16 cellular contexts compared by ENCODE assay signal in the genomic region with DNA sequence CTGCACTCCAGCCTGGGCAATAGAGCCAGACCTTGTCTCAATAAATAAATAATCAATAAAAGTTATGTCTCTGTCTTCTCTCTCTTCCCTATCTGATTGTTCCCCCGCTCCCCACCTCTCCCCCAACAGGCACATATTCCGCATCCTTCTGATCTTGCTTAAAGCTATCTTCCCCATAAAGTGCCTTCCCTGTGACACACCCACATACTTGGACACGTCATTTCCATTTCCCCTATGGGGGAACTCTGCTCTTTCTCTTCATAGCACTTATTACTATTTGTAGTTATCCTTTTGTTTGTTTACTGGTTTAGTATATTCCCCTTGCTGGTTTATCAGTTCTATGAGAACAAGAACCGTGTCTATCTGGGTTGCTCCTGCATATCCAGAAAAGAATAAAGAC. TPM values are rescaled to one million over a fixed set of nuclear protein-coding genes. Genes with fewer than 3 reads are reported as not detected.
DNase-seq lines count a peak whose midpoint lies in the region; ATAC-seq and TF ChIP-seq lines count a peak whose summit lies in the region.
"Had no signal": no experiment of that assay in that cellular context is flagged by ENCODE, and none has a peak within 500 bp of the region (broad histone marks: within the 10 kb centered on the region; RNA-seq: fewer than 3 reads in every experiment).

No MANE protein-coding gene starts in this region.

- H3K27ac Mint-ChIP-seq in Caco-2 (ENCODE audit: unreplicated experiment) = peak overlapping the region; percentile 48
- H3K27ac Mint-ChIP-seq in HFFc6 = no peak overlapping the region
- H3K27ac Mint-ChIP-seq in GM23338 = no peak overlapping the region
- H3K27ac Mint-ChIP-seq: B cell; CD4-positive, alpha-beta memory T cell; IgD-negative memory B cell had no signal

- H3K79me2 ChIP-seq in MM.1S (ENCODE audit: low read length) = peaks cover 94% of the 10 kb centered on the region
- peaks cover 85% of the 10 kb centered on the region for H3K79me2 ChIP-seq in hepatocyte
- H3K79me2 ChIP-seq in GM23338 (replicated peaks; ENCODE audit: insufficient read depth) = peaks cover 28% of the 10 kb centered on the region; the same call in 1 of the 2 replicates

- no peaks in the 10 kb centered on the region for H3K9me2 ChIP-seq in MM.1S (replicated peaks; ENCODE audit: insufficient read depth, low read length)
- no peaks in the 10 kb centered on the region for H3K9me2 ChIP-seq in hepatocyte (replicated peaks; ENCODE audit: insufficient read depth)
- H3K9me2 ChIP-seq in GM23338 (ENCODE audit: insufficient read depth) = no peaks in the 10 kb centered on the region

- ATAC-seq in left colon (peak; percentile 42), GM23338 (no peak)
- ATAC-seq: HCT116 had no signal

- H2AFZ ChIP-seq in MM.1S (ENCODE audit: low read length) (no peak overlapping the region), hepatocyte (no peak overlapping the region), GM23338 (no peak overlapping the region)

- no peak overlapping the region for H3K4me3 ChIP-seq in Caco-2 (ENCODE audit: low read depth, low read length)
- H3K4me3 ChIP-seq in MM.1S (ENCODE audit: low read length) = no peak overlapping the region
- H3K4me3 ChIP-seq in hepatocyte = no peak overlapping the region
- H3K4me3 ChIP-seq in GM23338 = no peak overlapping the region

- DNase-seq in Caco-2 = no peak
- peak; percentile 42 for DNase-seq in EL
- no peak for DNase-seq in MM.1S
- no peak for DNase-seq in left colon
- no peak for DNase-seq in hepatocyte (ENCODE audit: low spot score)
- DNase-seq in HFFc6 = no peak
- DNase-seq in DMS153 (lab: John Stamatoyannopoulos, UW) = no peak
- no peak for DNase-seq in GM23338 (ENCODE audit: low spot score)
- DNase-seq: C1 segment of cervical spinal cord; CD4-positive, alpha-beta memory T cell; DMS53; GDM1 had no signal

- H3K9me3 Mint-ChIP-seq in Caco-2 (ENCODE audit: unreplicated experiment) (peaks cover 8% of the 10 kb centered on the region), HFFc6 (no peaks in the 10 kb centered on the region), GM23338 (no peaks in the 10 kb centered on the region)
- H3K9me3 Mint-ChIP-seq: CD4-positive, alpha-beta memory T cell; IgD-negative memory B cell had no signal

- peaks cover 67% of the 10 kb centered on the region for H3K4me1 ChIP-seq in Caco-2
- H3K4me1 ChIP-seq in MM.1S (ENCODE audit: low read length) = peaks cover 41% of the 10 kb centered on the region
- H3K4me1 ChIP-seq in hepatocyte (ENCODE audit: insufficient read depth) = no peaks in the 10 kb centered on the region
- H3K4me1 ChIP-seq in GM23338 (ENCODE audit: insufficient read depth) = no peaks in the 10 kb centered on the region; the same call in 1 of the 2 replicates

- H3K4me2 ChIP-seq in MM.1S (ENCODE audit: low read depth, low read length) (peak overlapping the region; percentile 62), hepatocyte (no peak overlapping the region), GM23338 (no peak overlapping the region)
- H3K4me2 ChIP-seq: KMS-11 had no signal

- H3K9me3 ChIP-seq in Caco-2 (no peaks in the 10 kb centered on the region), MM.1S (replicated peaks; ENCODE audit: insufficient read depth, low read length) (no peaks in the 10 kb centered on the region), hepatocyte (ENCODE audit: low read depth) (no peaks in the 10 kb centered on the region)

- no TSS peak for BruUV-seq in Caco-2 (replicated peaks; lab: Mats Ljungman, UMichigan)

- peaks cover 26% of the 10 kb centered on the region for H3F3A ChIP-seq in MM.1S (ENCODE audit: insufficient read depth, low read length)
- H3F3A ChIP-seq in GM23338 (replicated peaks; ENCODE audit: low read depth) = no peaks in the 10 kb centered on the region

- CTCF ChIA-PET in Caco-2 (lab: Charles Lee) = interaction anchor here (2.1 kb wide), 1 partner anchor 15 kb away, joined by 6 read pairs; the partner anchor contains the start of gene MYO1D

- intact Hi-C loops in Caco-2 (cut with micrococcal nuclease; ENCODE audit: unreplicated experiment) = loop anchor here (10.0 kb wide), 1 partner anchor 347 kb away; no protein-coding TSS in a partner anchor
- intact Hi-C loops in left colon (cut with DNase I, micrococcal nuclease) = no loop called here

- H3K27me3 ChIP-seq in Caco-2 (replicated peaks; ENCODE audit: control insufficient read depth, insufficient read depth, low read length) (no peaks in the 10 kb centered on the region), MM.1S (replicated peaks; ENCODE audit: insufficient read depth, low read length) (no peaks in the 10 kb centered on the region), hepatocyte (no peaks in the 10 kb centered on the region), GM23338 (ENCODE audit: insufficient read depth) (no peaks in the 10 kb centered on the region)

- peak overlapping the region; percentile 74; the same call in 1 of the 2 replicates for H3K27ac ChIP-seq in MM.1S (ENCODE audit: low read length)
- H3K27ac ChIP-seq in hepatocyte = no peak overlapping the region
- no peak overlapping the region for H3K27ac ChIP-seq in GM23338 (ENCODE audit: low read depth)
- H3K27ac ChIP-seq: KMS-11 had no signal

- H3K27me3 Mint-ChIP-seq in Caco-2 (ENCODE audit: insufficient read depth, unreplicated experiment) (no peaks in the 10 kb centered on the region), HFFc6 (ENCODE audit: insufficient read depth) (no peaks in the 10 kb centered on the region; the same call in 1 of the 2 replicates), GM23338 (ENCODE audit: insufficient read depth, low read depth, poor library complexity) (no peaks in the 10 kb centered on the region)
- H3K27me3 Mint-ChIP-seq: CD4-positive, alpha-beta memory T cell had no signal

- H3K9ac ChIP-seq in MM.1S (ENCODE audit: low read length) = no peak overlapping the region
- H3K9ac ChIP-seq: KMS-11 had no signal

- H4K20me1 ChIP-seq in MM.1S (ENCODE audit: insufficient read depth, low read length) (no peaks in the 10 kb centered on the region), hepatocyte (ENCODE audit: insufficient read depth, poor library complexity, severe bottlenecking) (no peaks in the 10 kb centered on the region), GM23338 (replicated peaks; ENCODE audit: insufficient read depth) (no peaks in the 10 kb centered on the region; the same call in 1 of the 2 replicates)

- no peak for TF ChIP-seq CTCF in Caco-2 (IDR thresholded peaks at IDR 0.05; ENCODE audit: insufficient read depth in 1 of 2, low read depth in 1 of 2, low read length in 1 of 2, severe bottlenecking in 1 of 2, unreplicated experiment in 1 of 2)
- no peak for TF ChIP-seq CTCF in MM.1S (IDR thresholded peaks at IDR 0.05; ENCODE audit: low read length)
- TF ChIP-seq CTCF in hepatocyte (IDR thresholded peaks at IDR 0.05; ENCODE audit: poor library complexity) = no peak
- no peak for TF ChIP-seq CTCF in HFFc6 (IDR thresholded peaks at IDR 0.05)
- no peak for TF ChIP-seq CTCF in GM23338 (conservative IDR thresholded peaks at IDR 0.05; ENCODE audit: low read depth in 2 of 2)

- peaks cover 18% of the 10 kb centered on the region for H3K36me3 Mint-ChIP-seq in Caco-2 (ENCODE audit: insufficient read depth, unreplicated experiment)
- H3K36me3 Mint-ChIP-seq in HFFc6 (ENCODE audit: low read depth) = no peaks in the 10 kb centered on the region
- no peaks in the 10 kb centered on the region for H3K36me3 Mint-ChIP-seq in GM23338 (ENCODE audit: low read depth)
- H3K36me3 Mint-ChIP-seq: CD4-positive, alpha-beta memory T cell had no signal

- H3K4me3 Mint-ChIP-seq in Caco-2 (ENCODE audit: unreplicated experiment) (no peak overlapping the region), HFFc6 (no peak overlapping the region), GM23338 (no peak overlapping the region)
- H3K4me3 Mint-ChIP-seq: B cell; CD4-positive, alpha-beta memory T cell had no signal

- POLR2A ChIA-PET in Caco-2 (lab: Charles Lee) = interaction anchor here (1.4 kb wide), 1 partner anchor 14 kb away, joined by 5 read pairs; no protein-coding TSS in a partner anchor

- 91% methylated on average over 4 of the region's 4 CpGs for WGBS in hepatocyte (ENCODE audit: low lambda C conversion rate, missing lambda C conversion rate)

- H3K4me1 Mint-ChIP-seq in Caco-2 (ENCODE audit: low read depth, unreplicated experiment) = peaks cover 27% of the 10 kb centered on the region
- peaks cover 18% of the 10 kb centered on the region for H3K4me1 Mint-ChIP-seq in HFFc6 (ENCODE audit: low read depth)
- H3K4me1 Mint-ChIP-seq in GM23338 = peaks cover 9% of the 10 kb centered on the region
- H3K4me1 Mint-ChIP-seq: B cell had no signal

- no peaks in the 10 kb centered on the region for H3K36me3 ChIP-seq in Caco-2 (ENCODE audit: control insufficient read depth, insufficient read depth, low read length)
- no peaks in the 10 kb centered on the region for H3K36me3 ChIP-seq in MM.1S (replicated peaks; ENCODE audit: insufficient read depth, low read length)
- no peaks in the 10 kb centered on the region for H3K36me3 ChIP-seq in hepatocyte (replicated peaks; ENCODE audit: insufficient read depth, low read depth)
- H3K36me3 ChIP-seq in GM23338 (ENCODE audit: insufficient read depth) = no peaks in the 10 kb centered on the region

TF ChIP-seq in GM23338, 12 proteins besides CTCF, POLR2A, EP300 and RAD21 (continues in another document):
- TF ChIP-seq NANOG (IDR thresholded peaks at IDR 0.05; ENCODE audit: borderline replicate concordance) = no peak

RNA-seq across cellular contexts. Expression of gene MYO1D, which starts 14.9 kb away (rescaled TPM):
- 193 and 206 TPM in 2 replicates for total RNA-seq in Caco-2 (2022)
- 100 to 1,000 TPM; 394 to 421 TPM for total RNA-seq in left colon
- total RNA-seq in hepatocyte = 63.2 and 89.0 TPM in 2 replicates
- 34.3 and 36.2 TPM in 2 replicates for polyA plus RNA-seq in hepatocyte
- total RNA-seq in HFFc6 (2021; fragmentation: NEBNext Ultra II Directional; extraction: Animal tissue kit (Norgen Biotek cat#: 25700)) = 10 to 100 TPM in 2 of 6 experiments, 1 to 10 TPM in 4; 3.8 to 28.8 (median 4.8) TPM
- 28.6 and 29.9 TPM in 2 replicates for total RNA-seq in GM23338 (2014; rRNA removed; shearing (Covaris generic))
- 8.5 and 8.6 TPM in 2 replicates for polyA plus RNA-seq in GM23338 (2016; fragmentation: Nextera tagmentation; extraction: Ambion mirVana)
